8 cellular contexts compared by ENCODE assay signal in the genomic region with DNA sequence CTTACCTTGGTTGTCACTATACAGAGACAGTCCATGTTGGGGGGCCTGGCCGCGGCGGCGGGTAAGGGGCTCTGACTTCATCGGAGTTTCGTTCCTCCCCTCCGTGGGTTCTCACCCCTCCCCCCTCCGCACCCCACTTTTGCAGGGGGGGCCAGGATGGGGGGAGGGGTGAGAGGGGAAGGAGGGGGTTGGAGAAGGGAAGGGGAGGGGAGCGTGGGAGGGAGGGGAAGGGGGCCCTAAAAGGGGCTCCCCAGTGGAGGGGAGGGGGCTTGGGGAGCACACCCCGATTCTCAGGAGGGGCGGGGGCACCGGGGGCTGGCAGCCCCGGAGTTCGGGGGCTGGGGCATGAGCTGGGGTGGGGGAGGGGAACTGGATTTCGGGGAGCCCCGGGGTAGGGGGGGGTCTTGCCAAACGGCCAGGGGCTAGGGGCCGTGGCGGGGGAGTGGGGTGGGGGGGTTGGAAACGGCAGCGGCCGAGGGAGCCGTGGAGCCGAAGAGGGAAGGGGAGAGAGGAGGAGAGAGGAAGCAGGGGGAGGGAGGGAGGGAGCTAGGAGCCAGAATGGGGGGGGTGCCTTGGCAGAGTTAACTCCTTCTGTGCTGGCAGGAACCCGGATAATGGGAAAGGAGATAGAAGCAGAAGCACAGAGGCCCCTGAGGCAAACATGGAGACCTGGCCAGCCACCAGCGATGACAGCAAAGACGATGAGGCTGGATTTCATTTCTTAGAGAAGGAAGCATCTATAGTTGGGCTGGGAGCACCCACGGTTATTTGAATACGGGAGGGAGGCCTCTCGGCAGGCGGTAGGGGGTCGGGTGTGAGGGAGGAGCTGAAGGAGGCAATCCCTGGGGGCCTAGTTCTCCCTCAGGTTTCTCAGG. TPM values are rescaled to one million over a fixed set of nuclear protein-coding genes. Genes with fewer than 3 reads are reported as not detected.
DNase-seq lines count a peak whose midpoint lies in the region; ATAC-seq and TF ChIP-seq lines count a peak whose summit lies in the region.

No MANE protein-coding gene starts in this region.

- H3K9me3 Mint-ChIP-seq in activated CD4-positive, alpha-beta T cell treated with anti-CD3 and anti-CD28 coated beads, Interleukin-2, amount 10 ng/mL, durations not matched to agents 24 days and 14 days: no peaks in the 10 kb centered on the region
- no peaks in the 10 kb centered on the region for H3K9me3 Mint-ChIP-seq in MCF 10A (ENCODE audit: unreplicated experiment)

- peaks cover 8% of the 10 kb centered on the region for H3K27me3 Mint-ChIP-seq in activated CD4-positive, alpha-beta T cell treated with anti-CD3 and anti-CD28 coated beads, Interleukin-2, amount 10 ng/mL, durations not matched to agents 24 days and 14 days
- no peaks in the 10 kb centered on the region for H3K27me3 Mint-ChIP-seq in MCF 10A (ENCODE audit: insufficient read depth, unreplicated experiment)

- POLR2A ChIA-PET in MCF 10A (lab: Yijun Ruan, JAX): interaction anchor here (9.0 kb wide), 1 partner anchor 19 kb away, joined by 278 read pairs; a partner anchor contains a TSS

- intact Hi-C loops in activated CD4-positive, alpha-beta T cell treated with anti-CD3 and anti-CD28 coated beads, Interleukin-2, amount 10 ng/mL, durations not matched to agents 24 days and 14 days (cut with micrococcal nuclease): loop anchor here (5.0 kb wide), 1 partner anchor 220 kb away; a partner anchor contains a TSS
- intact Hi-C loops in MCF 10A (cut with micrococcal nuclease): no loop called here

- peak overlapping the region; percentile 98 for H3K4me3 Mint-ChIP-seq in activated CD4-positive, alpha-beta T cell treated with anti-CD3 and anti-CD28 coated beads, Interleukin-2, amount 10 ng/mL, durations not matched to agents 24 days and 14 days
- peak overlapping the region; percentile 28 for H3K4me3 Mint-ChIP-seq in MCF 10A (ENCODE audit: unreplicated experiment)

- peak overlapping the region; percentile 81 for H3K27ac Mint-ChIP-seq in activated CD4-positive, alpha-beta T cell treated with anti-CD3 and anti-CD28 coated beads, Interleukin-2, amount 10 ng/mL, durations not matched to agents 24 days and 14 days
- no peak overlapping the region for H3K27ac Mint-ChIP-seq in MCF 10A (ENCODE audit: low read depth, unreplicated experiment)

- peak; percentile 71 for DNase-seq in activated CD4-positive, alpha-beta T cell treated with anti-CD3 and anti-CD28 coated beads, Interleukin-2, amount 10 ng/mL, durations not matched to agents 24 days and 14 days
- DNase-seq in activated CD4-positive, alpha-beta T cell treated with anti-CD3 and anti-CD28 coated beads for 1 hour: no peak
- DNase-seq in NOMO-1 treated with dmso at 0.1 percent for 144 hours (lab: John Stamatoyannopoulos, UW; ENCODE audit: unreplicated experiment) (peak; percentile 64), MCF 10A (ENCODE audit: unreplicated experiment) (peak; percentile 43), islet precursor cell (peak; percentile 86), stromal cell of bone marrow (ENCODE audit: low read depth) (peak; percentile 56), GM19240 (ENCODE audit: insufficient read length, low spot score) (no peak)

- CTCF ChIA-PET in MCF 10A (lab: Yijun Ruan, JAX): interaction anchor here (0.6 kb wide), 1 partner anchor 166 kb away, joined by 3 read pairs; no protein-coding TSS in a partner anchor

- peaks cover 13% of the 10 kb centered on the region for H3K36me3 Mint-ChIP-seq in activated CD4-positive, alpha-beta T cell treated with anti-CD3 and anti-CD28 coated beads, Interleukin-2, amount 10 ng/mL, durations not matched to agents 24 days and 14 days (ENCODE audit: low read depth)
- peaks cover 41% of the 10 kb centered on the region for H3K36me3 Mint-ChIP-seq in MCF 10A (ENCODE audit: insufficient read depth, unreplicated experiment)

- peaks cover 69% of the 10 kb centered on the region for H3K4me1 Mint-ChIP-seq in activated CD4-positive, alpha-beta T cell treated with anti-CD3 and anti-CD28 coated beads, Interleukin-2, amount 10 ng/mL, durations not matched to agents 24 days and 14 days
- H3K4me1 Mint-ChIP-seq in MCF 10A (ENCODE audit: insufficient read depth, unreplicated experiment): peaks cover 49% of the 10 kb centered on the region

- ATAC-seq in GM21825 (IDR thresholded peaks at IDR 0.05; ENCODE audit: unreplicated experiment): no peak

- BruUV-seq in MCF 10A (replicated peaks; lab: Mats Ljungman, UMichigan): no TSS peak

- no peak for TF ChIP-seq CTCF in MCF 10A (IDR thresholded peaks at IDR 0.05; ENCODE audit: unreplicated experiment)

RNA-seq across cellular contexts. Expression of a gene that starts 2.3 kb away (rescaled TPM):
- total RNA-seq in activated CD4-positive, alpha-beta T cell treated with anti-CD3 and anti-CD28 coated beads, Interleukin-2, amount 10 ng/mL, durations not matched to agents 24 days and 14 days: 12.4 and 14.0 TPM in 2 replicates
- 7.6 TPM in 2 replicates for total RNA-seq in MCF 10A (2022)

RNA-seq across cellular contexts. Expression of a gene that starts 2.4 kb away (rescaled TPM):
- total RNA-seq in activated CD4-positive, alpha-beta T cell treated with anti-CD3 and anti-CD28 coated beads, Interleukin-2, amount 10 ng/mL, durations not matched to agents 24 days and 14 days: 244 and 267 TPM in 2 replicates
- 387 and 413 TPM in 2 replicates for total RNA-seq in MCF 10A (2022)

RNA-seq across cellular contexts. Expression of a gene that starts 17.0 kb away (rescaled TPM):
- 71.1 and 77.7 TPM in 2 replicates for total RNA-seq in activated CD4-positive, alpha-beta T cell treated with anti-CD3 and anti-CD28 coated beads, Interleukin-2, amount 10 ng/mL, durations not matched to agents 24 days and 14 days
- total RNA-seq in MCF 10A (2022): 34.9 and 37.4 TPM in 2 replicates

RNA-seq across cellular contexts. Expression of a gene that starts 21.9 kb away (rescaled TPM):
- 46.2 and 51.7 TPM in 2 replicates for total RNA-seq in activated CD4-positive, alpha-beta T cell treated with anti-CD3 and anti-CD28 coated beads, Interleukin-2, amount 10 ng/mL, durations not matched to agents 24 days and 14 days
- 41.8 and 47.1 TPM in 2 replicates for total RNA-seq in MCF 10A (2022)

RNA-seq across cellular contexts. Expression of a gene that starts 24.9 kb away (rescaled TPM):
- 124 and 126 TPM in 2 replicates for total RNA-seq in activated CD4-positive, alpha-beta T cell treated with anti-CD3 and anti-CD28 coated beads, Interleukin-2, amount 10 ng/mL, durations not matched to agents 24 days and 14 days
- 226 and 294 TPM in 2 replicates for total RNA-seq in MCF 10A (2022)

Comparison
In these comparisons a context has a peak if more than half of its experiments do, and no peak if none do; other contexts are left out.
1. DNase-seq: peak in activated CD4-positive, alpha-beta T cell treated with anti-CD3 and anti-CD28 coated beads, Interleukin-2, amount 10 ng/mL, durations not matched to agents 24 days and 14 days (single experiment), NOMO-1 treated with dmso at 0.1 percent for 144 hours (single experiment), MCF 10A (single experiment), islet precursor cell (single experiment) and stromal cell of bone marrow (single experiment); none in activated CD4-positive, alpha-beta T cell treated with anti-CD3 and anti-CD28 coated beads for 1 hour (single experiment) and GM19240 (single experiment).